ENCODE assay signal across 10 cellular contexts in the genomic region with DNA sequence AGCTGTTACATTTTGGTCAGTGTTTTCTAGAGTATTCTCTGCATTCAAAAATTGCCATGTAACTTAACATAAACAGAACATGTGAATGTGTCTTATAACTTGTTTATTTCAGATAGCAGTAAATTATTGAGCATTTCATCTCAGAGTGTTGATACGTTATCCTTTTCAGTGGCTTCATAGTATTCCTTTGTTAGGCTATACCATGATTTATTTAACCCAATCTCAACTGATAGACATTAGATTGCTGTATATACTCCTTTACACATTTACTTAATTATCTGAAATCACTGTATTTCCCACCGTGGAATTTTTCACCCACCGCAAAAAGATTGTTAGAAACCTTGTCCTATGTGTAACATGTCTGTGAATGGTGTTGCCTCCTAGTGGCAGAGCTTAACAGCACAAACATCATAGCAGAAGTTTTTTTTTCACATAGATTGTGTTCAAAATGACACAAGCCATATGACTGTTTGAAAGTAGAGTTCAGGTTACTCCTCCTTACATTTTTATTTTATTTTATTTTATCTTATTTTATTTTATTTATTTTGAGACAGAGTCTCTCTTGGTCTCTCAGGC. TPM values are rescaled to one million over a fixed set of nuclear protein-coding genes. Genes with fewer than 3 reads are reported as not detected.
DNase-seq lines count a peak whose midpoint lies in the region; TF ChIP-seq lines count a peak whose summit lies in the region.
"Had no signal": no experiment of that assay in that cellular context is flagged by ENCODE, and none has a peak within 500 bp of the region (broad histone marks: within the 10 kb centered on the region; RNA-seq: fewer than 3 reads in every experiment).

No MANE protein-coding gene starts in this region.

- H3K27me3 ChIP-seq in Peyer's patch = no peaks in the 10 kb centered on the region

- in situ Hi-C loops in ACHN (cut with HindIII; ENCODE audit: low pct_ligation_motif_present, low pct_unique_long_range_greater_than_20kb, low sequenced_read_pairs) (no loop called here), GM13976 (cut with MboI; ENCODE audit: low sequenced_read_pairs, unreplicated experiment) (no loop called here)

- H3K36me3 ChIP-seq in Peyer's patch = peaks cover 0 to 89% (median 2%) of the 10 kb centered on the region in 3 donors

- H3K4me1 ChIP-seq in Peyer's patch = no peaks in the 10 kb centered on the region

- no peaks in the 10 kb centered on the region for H3K9me3 ChIP-seq in Peyer's patch

- DNase-seq in ACHN = peak; percentile 34
- peak; percentile 23 for DNase-seq in GM13976 (ENCODE audit: low spot score)
- DNase-seq in Peyer's patch = no peak
- DNase-seq in fibroblast of villous mesenchyme (ENCODE audit: low read depth) = peak; percentile 6
- no peak for DNase-seq in cerebellum (ENCODE audit: low spot score)
- no peak for DNase-seq in CD1c-positive myeloid dendritic cell (ENCODE audit: extremely low spot score)
- DNase-seq in NCI-H446 (lab: John Stamatoyannopoulos, UW) = no peak
- DNase-seq in NOMO-1 (lab: John Stamatoyannopoulos, UW; ENCODE audit: unreplicated experiment in 2 of 2) = no peak
- DNase-seq: effector memory CD8-positive, alpha-beta T cell; EL had no signal

- no peak for TF ChIP-seq POLR2A in Peyer's patch (IDR thresholded peaks at IDR 0.05)

- no peak overlapping the region for H3K27ac ChIP-seq in Peyer's patch

- H3K4me3 ChIP-seq in Peyer's patch (no peak overlapping the region), fibroblast of villous mesenchyme (ENCODE audit: low read depth, low read length) (no peak overlapping the region)

- TF ChIP-seq CTCF in GM13976 (IDR thresholded peaks at IDR 0.05; ENCODE audit: borderline replicate concordance, control extremely low read depth, extremely low read depth, insufficient read depth, missing control alignments) = peak; percentile 47
- peak in 5 of 6 experiments; percentile 12 to 44 (median 37) for TF ChIP-seq CTCF in Peyer's patch (IDR thresholded peaks at IDR 0.05)
- TF ChIP-seq CTCF in fibroblast of villous mesenchyme (IDR thresholded peaks at IDR 0.05; ENCODE audit: insufficient read depth, low read depth, low read length) = peak; percentile 57

RNA-seq across cellular contexts. Expression of a gene that starts 21.4 kb away (rescaled TPM):
- 10 to 100 TPM; 11.0 to 37.2 (median 32.0) TPM for total RNA-seq in Peyer's patch
- total RNA-seq in fibroblast of villous mesenchyme = 42.2 and 55.7 TPM in 2 replicates
- total RNA-seq in cerebellum = 62.5 TPM

RNA-seq across cellular contexts. Expression of a gene that starts 35.1 kb away (rescaled TPM):
- total RNA-seq in Peyer's patch (100 to 1,000 TPM in 3 of 4 donors, 10 to 100 TPM in 1; 16.5 to 233 (median 185) TPM), fibroblast of villous mesenchyme (0.43 and 0.64 TPM in 2 replicates), cerebellum (11.0 TPM)

RNA-seq across cellular contexts. Expression of a gene that starts 53.1 kb away (rescaled TPM):
- total RNA-seq in Peyer's patch (10 to 100 TPM; 40.5 to 85.5 (median 61.7) TPM), fibroblast of villous mesenchyme (51.8 and 67.3 TPM in 2 replicates), cerebellum (38.1 TPM)

RNA-seq across cellular contexts. Expression of a gene that starts 53.2 kb away (rescaled TPM):
- 10 to 100 TPM in 1 of 4 donors, 1 to 10 TPM in 3; 3.8 to 18.2 (median 4.4) TPM for total RNA-seq in Peyer's patch
- 3.2 and 3.9 TPM in 2 replicates for total RNA-seq in fibroblast of villous mesenchyme
- total RNA-seq in cerebellum = 5.6 TPM

Comparison
In these comparisons a context has a peak if more than half of its experiments do, and no peak if none do; other contexts are left out.
1. DNase-seq: peak in ACHN (single experiment), GM13976 (single experiment) and fibroblast of villous mesenchyme (single experiment); none in Peyer's patch (0 of 3), cerebellum (single experiment), CD1c-positive myeloid dendritic cell (single experiment), NCI-H446 (0 of 2) and NOMO-1 (0 of 2).
2. Peak in every context shown above with its lines, with median percentiles within 50 percentile points of each other: CTCF ChIP-seq.